In the genomic region with DNA sequence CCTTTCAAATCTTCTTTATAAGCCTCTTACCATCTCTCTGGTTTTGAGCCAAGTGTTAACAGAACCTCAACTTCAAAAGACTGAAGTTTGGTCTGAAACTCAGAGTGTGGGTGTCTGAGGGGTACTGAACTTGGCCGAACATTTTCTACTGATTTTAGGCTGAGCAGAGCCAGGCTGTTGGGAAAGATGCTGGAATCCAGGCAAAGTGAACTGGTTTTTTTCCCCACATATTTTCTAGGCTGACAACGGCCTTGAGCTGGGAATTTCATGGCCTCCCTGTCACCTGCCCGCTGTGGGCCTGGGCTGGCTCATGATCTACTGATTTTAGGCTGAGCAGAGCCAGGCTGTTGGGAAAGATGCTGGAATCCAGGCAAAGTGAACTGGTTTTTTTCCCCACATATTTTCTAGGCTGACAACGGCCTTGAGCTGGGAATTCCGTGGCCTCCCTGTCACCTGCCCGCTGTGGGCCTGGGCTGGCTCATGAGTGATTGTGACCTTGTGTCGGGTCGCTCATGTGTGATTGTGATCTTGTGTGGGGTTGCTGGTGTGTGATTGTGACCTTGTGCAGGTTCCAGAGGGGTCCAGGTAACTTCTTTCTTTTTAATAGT, we compare ENCODE assay signal across 8 cellular contexts.
DNase-seq lines count a peak whose midpoint lies in the region; ATAC-seq and TF ChIP-seq lines count a peak whose summit lies in the region.
"Not testable (repeated sequence)": the region's sequence is repeated elsewhere in the genome, so short reads cannot be mapped to it uniquely, and the experiment has no call there.

No MANE protein-coding gene starts in this region.

- in situ Hi-C loops in transverse colon (cut with MboI; ENCODE audit: low pct_ligation_motif_present in 1 of 4, low pct_unique_long_range_greater_than_20kb in 1 of 4, low sequenced_read_pairs in 3 of 4) = not testable (repeated sequence)

- H3K27ac ChIP-seq in coronary artery (peak overlapping the region; percentile 27 to 72), transverse colon (peak overlapping the region; percentile 32 to 86 (median 82))
- H3K27ac ChIP-seq in psoas muscle = not testable (repeated sequence)

- not testable (repeated sequence) for TF ChIP-seq POLR2A in transverse colon (IDR thresholded peaks at IDR 0.05)

- H3K9me3 ChIP-seq in psoas muscle, transverse colon: not testable (repeated sequence)

- 36 to 59% (median 40%) methylated on average over 6 to 8 of the region's 8 CpGs for WGBS in psoas muscle, 3 donors
- 34 to 37% methylated on average over 2 to 8 of the region's 8 CpGs for WGBS in transverse colon (ENCODE audit: low coverage in 1 of 2), 2 donors

- H3K4me1 ChIP-seq in psoas muscle = not testable (repeated sequence)
- peaks cover 5 to 22% (median 10%) of the 10 kb centered on the region in 4 donors for H3K4me1 ChIP-seq in transverse colon

- H3K36me3 ChIP-seq in psoas muscle (ENCODE audit: insufficient read depth in 1 of 2, low read depth in 1 of 2); transverse colon: not testable (repeated sequence)

- intact Hi-C loops in Right ventricle myocardium inferior (cut with DNase I); psoas muscle (cut with DNase I); transverse colon (cut with DNase I; ENCODE audit: low total_unique reads): not testable (repeated sequence)

- DNase-seq in AG10803 (ENCODE audit: low read depth) (peak; percentile 80), NCI-H748 (lab: John Stamatoyannopoulos, UW; ENCODE audit: unreplicated experiment) (peak; percentile 68), coronary artery (ENCODE audit: low spot score) (peak; percentile 71), Right ventricle myocardium inferior (ENCODE audit: missing footprints) (peak; percentile 77), left kidney (ENCODE audit: low read depth, low spot score) (peak; percentile 49), mucosa of gallbladder (ENCODE audit: low spot score) (peak; percentile 54), psoas muscle (peak; percentile 65 to 75)
- DNase-seq in transverse colon = not testable (repeated sequence)

- not testable (repeated sequence) for TF ChIP-seq CTCF in AG10803 (conservative IDR thresholded peaks at IDR 0.05; ENCODE audit: low read length); coronary artery (IDR thresholded peaks at IDR 0.05); psoas muscle (IDR thresholded peaks at IDR 0.05); transverse colon (IDR thresholded peaks at IDR 0.05)

- H3K27me3 ChIP-seq in psoas muscle (ENCODE audit: insufficient read depth in 3 of 3, low read length in 2 of 3); transverse colon: not testable (repeated sequence)

- not testable (repeated sequence) for H3K4me3 ChIP-seq in AG10803 (ENCODE audit: low read length); coronary artery; psoas muscle; transverse colon

- peak; percentile 60 for ATAC-seq in Right ventricle myocardium inferior
- ATAC-seq in psoas muscle = peak in 3 of 4 donors; percentile 34 to 73 (median 48)

- not testable (repeated sequence) for TF ChIP-seq EP300 in transverse colon (IDR thresholded peaks at IDR 0.05; ENCODE audit: low read depth)
